In the genomic region with DNA sequence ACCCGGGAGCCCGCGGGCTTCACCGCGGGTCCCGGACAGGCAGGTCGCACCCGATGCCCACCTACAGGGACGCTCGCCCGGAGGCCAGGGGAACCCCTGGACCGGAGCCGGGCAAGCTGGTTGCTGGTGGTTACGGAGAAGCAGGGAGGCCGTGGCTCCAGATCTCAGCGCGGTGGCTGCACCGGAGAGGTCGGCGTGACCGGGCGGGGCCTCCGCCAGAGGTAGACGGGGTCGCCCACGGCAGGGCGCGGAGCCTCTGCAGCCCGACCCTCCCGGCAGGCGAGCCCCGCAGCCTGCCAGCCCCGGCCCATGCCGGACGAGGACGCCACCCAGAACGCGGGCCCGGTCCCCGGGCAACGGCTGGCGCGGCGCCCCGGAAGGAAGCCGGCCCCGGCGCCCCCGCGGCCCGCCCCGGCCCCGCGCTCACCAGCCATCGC, we compare ENCODE assay signal across 8 cellular contexts. TPM values are rescaled to one million over a fixed set of nuclear protein-coding genes. Genes with fewer than 3 reads are reported as not detected.
DNase-seq lines count a peak whose midpoint lies in the region; ATAC-seq and TF ChIP-seq lines count a peak whose summit lies in the region.

No MANE protein-coding gene starts in this region.

- no peaks in the 10 kb centered on the region for H3K4me1 ChIP-seq in colonic mucosa
- H3K4me1 ChIP-seq in muscle layer of duodenum (ENCODE audit: control insufficient read depth in 1 of 2, insufficient read depth in 2 of 2, low read length in 2 of 2): peaks cover 0 to 14% of the 10 kb centered on the region in 2 donors

- H3K9ac ChIP-seq in colonic mucosa (ENCODE audit: low read depth in 2 of 2, low read length in 2 of 2): peak overlapping the region; percentile 80 to 83

- H3K4me3 ChIP-seq in Jurkat, Clone E6-1 (ENCODE audit: low read length): peak overlapping the region; percentile 71
- peak overlapping the region; percentile 95 for H3K4me3 ChIP-seq in colonic mucosa
- peak overlapping the region; percentile 67 to 84 for H3K4me3 ChIP-seq in muscle layer of duodenum (ENCODE audit: low read depth in 1 of 2, low read length in 2 of 2)

- no peaks in the 10 kb centered on the region for H3K9me3 ChIP-seq in colonic mucosa
- H3K9me3 ChIP-seq in muscle layer of duodenum (ENCODE audit: control insufficient read depth in 1 of 2, low read length in 2 of 2): no peaks in the 10 kb centered on the region

- ATAC-seq in GM21526 (IDR thresholded peaks at IDR 0.05; ENCODE audit: low FRiP score, unreplicated experiment): peak; percentile 18

- H3K36me3 ChIP-seq in colonic mucosa (peaks cover 13% of the 10 kb centered on the region), muscle layer of duodenum (ENCODE audit: control insufficient read depth in 1 of 2, insufficient read depth in 2 of 2, low read length in 2 of 2) (peaks cover 28 to 54% of the 10 kb centered on the region in 2 donors)

- H3K27me3 ChIP-seq in colonic mucosa (no peaks in the 10 kb centered on the region), muscle layer of duodenum (ENCODE audit: low read depth, low read length) (no peaks in the 10 kb centered on the region)

- DNase-seq in Daoy (ENCODE audit: low read depth) (peak; percentile 43), colonic mucosa (no peak), MV-4-11 (lab: John Stamatoyannopoulos, UW) (no peak), GM19238 (ENCODE audit: insufficient read length, low spot score) (no peak)
- no peak for DNase-seq in Jurkat, Clone E6-1 (ENCODE audit: low read depth, low spot score)
- DNase-seq in activated CD4-positive, CD25-positive, alpha-beta regulatory T cell (lab: John Stamatoyannopoulos, UW): no peak

- peak overlapping the region; percentile 71 for H3K27ac ChIP-seq in colonic mucosa
- H3K27ac ChIP-seq in muscle layer of duodenum (ENCODE audit: low read length): peak overlapping the region; percentile 29

- intact Hi-C loops in colonic mucosa (cut with DNase I): no loop called here

- no peak for TF ChIP-seq CTCF in colonic mucosa (IDR thresholded peaks at IDR 0.05)

RNA-seq across cellular contexts. Expression of gene PCYT2, which starts 0.3 kb away (rescaled TPM):
- total RNA-seq in Daoy (2014; rRNA removed; shearing (Covaris generic)): 17.9 and 34.9 TPM in 2 replicates
- 39.1 TPM for polyA plus RNA-seq in Jurkat, Clone E6-1 (2012; ENCODE audit: insufficient read depth, insufficient read length)
- total RNA-seq in colonic mucosa: 10 to 100 TPM; 47.5 to 71.6 TPM

RNA-seq across cellular contexts. Expression of gene SIRT7, which starts 7.1 kb away (rescaled TPM):
- 30.5 and 40.5 TPM in 2 replicates for total RNA-seq in Daoy (2014; rRNA removed; shearing (Covaris generic))
- 32.6 TPM for polyA plus RNA-seq in Jurkat, Clone E6-1 (2012; ENCODE audit: insufficient read depth, insufficient read length)
- 10 to 100 TPM; 43.3 to 81.9 TPM for total RNA-seq in colonic mucosa

RNA-seq across cellular contexts. Expression of gene NPB, which starts 8.8 kb away (rescaled TPM):
- total RNA-seq in Daoy (2014; rRNA removed; shearing (Covaris generic)): 0.21 and 0.97 TPM in 2 replicates
- polyA plus RNA-seq in Jurkat, Clone E6-1 (2012; ENCODE audit: insufficient read depth, insufficient read length): not detected
- under 1 TPM in 1 of 2 donors, not detected in 1; 0.22 TPM for total RNA-seq in colonic mucosa

RNA-seq across cellular contexts. Expression of gene MAFG, which starts 16.7 kb away (rescaled TPM):
- total RNA-seq in Daoy (2014; rRNA removed; shearing (Covaris generic)): 17.2 and 20.9 TPM in 2 replicates
- polyA plus RNA-seq in Jurkat, Clone E6-1 (2012; ENCODE audit: insufficient read depth, insufficient read length): 15.1 TPM
- 10 to 100 TPM; 16.0 to 20.4 TPM for total RNA-seq in colonic mucosa

RNA-seq across cellular contexts. Expression of gene ANAPC11, which starts 19.3 kb away (rescaled TPM):
- total RNA-seq in Daoy (2014; rRNA removed; shearing (Covaris generic)): 149 and 250 TPM in 2 replicates
- polyA plus RNA-seq in Jurkat, Clone E6-1 (2012; ENCODE audit: insufficient read depth, insufficient read length): 177 TPM
- 100 to 1,000 TPM; 106 to 174 TPM for total RNA-seq in colonic mucosa
